ENCODE assay signal across 8 cellular contexts in the genomic region with DNA sequence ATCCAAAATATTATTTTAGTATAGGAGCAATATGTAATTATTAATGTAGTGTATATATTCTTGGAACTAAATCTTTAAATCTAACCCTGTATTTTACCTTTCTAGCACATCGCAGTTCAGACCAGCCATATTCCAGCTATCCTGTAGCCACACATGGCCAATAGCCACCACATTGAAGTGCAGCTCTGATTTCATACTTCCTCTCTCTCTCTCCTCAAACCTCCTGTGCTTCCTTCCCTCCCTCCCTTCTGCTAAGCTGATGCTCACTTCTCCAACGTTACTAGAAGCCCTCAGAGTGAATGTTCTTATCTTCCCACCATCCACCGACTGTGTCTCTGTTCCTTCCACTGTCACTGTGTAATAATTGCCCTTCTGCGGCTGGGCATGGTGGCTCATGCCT. TPM values are rescaled to one million over a fixed set of nuclear protein-coding genes. Genes with fewer than 3 reads are reported as not detected.
DNase-seq lines count a peak whose midpoint lies in the region; ATAC-seq, FAIRE-seq and TF ChIP-seq lines count a peak whose summit lies in the region.
"Not testable (repeated sequence)": the region's sequence is repeated elsewhere in the genome, so short reads cannot be mapped to it uniquely, and the experiment has no call there.

No MANE protein-coding gene starts in this region.

- WGBS in pancreas, 2 donors, result 85 to 91% methylated on average over 4 of the region's 4 CpGs
- WGBS in transverse colon (ENCODE audit: low coverage in 1 of 2), 2 donors, result 69 to 81% methylated on average over 3 to 4 of the region's 4 CpGs

- peak overlapping the region; percentile 96 for H3K27ac Mint-ChIP-seq in activated T-cell treated with anti-CD3 and anti-CD28 coated beads, Interleukin-2, amount 50 U/mL, for 72 hours

- peaks cover 31% of the 10 kb centered on the region for H3K36me3 ChIP-seq in KOPT-K1 (ENCODE audit: insufficient read depth, low read length)
- H3K36me3 ChIP-seq in RWPE2 (ENCODE audit: low read depth), result peaks cover 11% of the 10 kb centered on the region; the same call in 1 of the 2 replicates
- not testable (repeated sequence) for H3K36me3 ChIP-seq in pancreas, transverse colon

- not testable (repeated sequence) for TF ChIP-seq CTCF in RWPE2 (IDR thresholded peaks at IDR 0.05; ENCODE audit: poor library complexity, severe bottlenecking); dorsolateral prefrontal cortex (IDR thresholded peaks at IDR 0.05 in 54 of 56, conservative IDR thresholded peaks at IDR 0.05 in 2 of 56; ENCODE audit: low read depth in 1 of 56, partially characterized antibody in 56 of 56); pancreas (IDR thresholded peaks at IDR 0.05); transverse colon (IDR thresholded peaks at IDR 0.05)

- not testable (repeated sequence) for TF ChIP-seq POLR2A in transverse colon (IDR thresholded peaks at IDR 0.05)

- H3K9me3 Mint-ChIP-seq in activated T-cell treated with anti-CD3 and anti-CD28 coated beads, Interleukin-2, amount 50 U/mL, for 72 hours, result not testable (repeated sequence)

- H3K9me3 ChIP-seq in KOPT-K1 (ENCODE audit: insufficient read depth, low read length, poor library complexity, severe bottlenecking), result peaks cover 31% of the 10 kb centered on the region
- H3K9me3 ChIP-seq in RWPE2 (ENCODE audit: severe bottlenecking); pancreas; transverse colon: not testable (repeated sequence)

- H3K27me3 Mint-ChIP-seq in activated T-cell treated with anti-CD3 and anti-CD28 coated beads, Interleukin-2, amount 50 U/mL, for 72 hours (ENCODE audit: low read depth), result not testable (repeated sequence)

- not testable (repeated sequence) for TF ChIP-seq EP300 in transverse colon (IDR thresholded peaks at IDR 0.05; ENCODE audit: low read depth)

- DNase-seq in DMS53 treated with DMSO at 0.1 percent for 48 hours (lab: John Stamatoyannopoulos, UW; ENCODE audit: unreplicated experiment) (peak; percentile 66), left kidney (ENCODE audit: low read depth, low spot score) (peak; percentile 28)
- DNase-seq in RWPE2 (ENCODE audit: low spot score); dorsolateral prefrontal cortex; pancreas; transverse colon: not testable (repeated sequence)
- DNase-seq in activated T-cell treated with anti-CD3 and anti-CD28 coated beads, Interleukin-2, amount 50 U/mL, for 72 hours, result peak in 1 of 2 donors; percentile 6

- in situ Hi-C loops in transverse colon (cut with MboI; ENCODE audit: low pct_ligation_motif_present in 1 of 4, low pct_unique_long_range_greater_than_20kb in 1 of 4, low sequenced_read_pairs in 3 of 4), result not testable (repeated sequence)

- H3K4me3 ChIP-seq in RWPE2 (ENCODE audit: severe bottlenecking) (peak overlapping the region; percentile 70), dorsolateral prefrontal cortex (peak overlapping the region; percentile 63 to 92 (median 81)), pancreas (peak overlapping the region in 2 of 4 donors; percentile 75 to 80), transverse colon (peak overlapping the region in 2 of 4 donors; percentile 76 to 93)

- H3K4me1 ChIP-seq in RWPE2 (ENCODE audit: insufficient read depth, poor library complexity, severe bottlenecking), result not testable (repeated sequence)
- H3K4me1 ChIP-seq in pancreas (peaks cover 10 to 12% (median 12%) of the 10 kb centered on the region in 3 donors), transverse colon (peaks cover 0 to 30% (median 15%) of the 10 kb centered on the region in 4 donors)

- ATAC-seq in RWPE2 (ENCODE audit: low read depth); activated T-cell treated with anti-CD3 and anti-CD28 coated beads, Interleukin-2, amount 50 U/mL, for 72 hours (replicated peaks in 1 of 2): not testable (repeated sequence)
- peak in 2 of 4 donors; percentile 21 to 26 for ATAC-seq in pancreas

- H3K27me3 ChIP-seq in RWPE2 (ENCODE audit: insufficient read depth, poor library complexity, severe bottlenecking); dorsolateral prefrontal cortex; pancreas; transverse colon: not testable (repeated sequence)

- H3K4me3 Mint-ChIP-seq in activated T-cell treated with anti-CD3 and anti-CD28 coated beads, Interleukin-2, amount 50 U/mL, for 72 hours, result peak overlapping the region; percentile 58 to 96

- peaks cover 2 to 25% of the 10 kb centered on the region in 2 donors for H3K36me3 Mint-ChIP-seq in activated T-cell treated with anti-CD3 and anti-CD28 coated beads, Interleukin-2, amount 50 U/mL, for 72 hours (ENCODE audit: insufficient read depth in 2 of 2)

- peaks cover 36% of the 10 kb centered on the region for H3K4me1 Mint-ChIP-seq in activated T-cell treated with anti-CD3 and anti-CD28 coated beads, Interleukin-2, amount 50 U/mL, for 72 hours (ENCODE audit: low read depth)

- FAIRE-seq in pancreas (lab: Jason Lieb, UNC), result not testable (repeated sequence)

- intact Hi-C loops in dorsolateral prefrontal cortex (cut with DNase I); pancreas (cut with DNase I); transverse colon (cut with DNase I; ENCODE audit: low total_unique reads): not testable (repeated sequence)

- H3K27ac ChIP-seq in KOPT-K1 (ENCODE audit: low read depth, low read length, poor library complexity, severe bottlenecking) (peak overlapping the region; percentile 80), RWPE2 (ENCODE audit: poor library complexity, severe bottlenecking) (peak overlapping the region; percentile 36), dorsolateral prefrontal cortex (peak overlapping the region in 55 of 59 donors; percentile 0 to 93 (median 74)), pancreas (peak overlapping the region; percentile 64 to 86 (median 80)), transverse colon (peak overlapping the region; percentile 86 to 92 (median 89))

RNA-seq across cellular contexts. Expression of gene ERV3-1, which starts 0.5 kb away (rescaled TPM):
- total RNA-seq in activated T-cell treated with anti-CD3 and anti-CD28 coated beads, Interleukin-2, amount 50 U/mL, for 72 hours, result 10 to 100 TPM; 14.4 to 14.6 TPM
- 10 to 100 TPM in 119 of 120 experiments, 1 to 10 TPM in 1; 7.9 to 37.1 (median 22.1) TPM for total RNA-seq in dorsolateral prefrontal cortex
- 10 to 100 TPM in 1 of 6 donors, 1 to 10 TPM in 5; 2.7 to 12.7 (median 4.8) TPM for total RNA-seq in pancreas
- polyA plus RNA-seq in pancreas, result 1 to 10 TPM; 3.4 to 4.2 TPM
- total RNA-seq in transverse colon, result 10 to 100 TPM in 2 of 4 donors, 1 to 10 TPM in 2; 6.6 to 15.9 (median 11.0) TPM

RNA-seq across cellular contexts. Expression of gene ZNF117, which starts 16.2 kb away (rescaled TPM):
- 1 to 10 TPM; 6.6 to 6.9 TPM for total RNA-seq in activated T-cell treated with anti-CD3 and anti-CD28 coated beads, Interleukin-2, amount 50 U/mL, for 72 hours
- 10 to 100 TPM in 118 of 120 experiments, 1 to 10 TPM in 2; 7.9 to 35.1 (median 17.4) TPM for total RNA-seq in dorsolateral prefrontal cortex
- total RNA-seq in pancreas, result 1 to 10 TPM; 3.0 to 9.4 (median 3.9) TPM
- 1 to 10 TPM; 3.0 to 4.2 TPM for polyA plus RNA-seq in pancreas
- total RNA-seq in transverse colon, result 10 to 100 TPM in 1 of 4 donors, 1 to 10 TPM in 3; 2.2 to 48.6 (median 7.0) TPM

Comparison
In these comparisons a context has a peak if more than half of its experiments do, and no peak if none do; other contexts are left out.
1. H3K27ac ChIP-seq: peak in every context shown above with its lines; median percentile 89 in transverse colon; 80 in pancreas; 80 in KOPT-K1; 74 in dorsolateral prefrontal cortex; 36 in RWPE2.